In the genomic region with DNA sequence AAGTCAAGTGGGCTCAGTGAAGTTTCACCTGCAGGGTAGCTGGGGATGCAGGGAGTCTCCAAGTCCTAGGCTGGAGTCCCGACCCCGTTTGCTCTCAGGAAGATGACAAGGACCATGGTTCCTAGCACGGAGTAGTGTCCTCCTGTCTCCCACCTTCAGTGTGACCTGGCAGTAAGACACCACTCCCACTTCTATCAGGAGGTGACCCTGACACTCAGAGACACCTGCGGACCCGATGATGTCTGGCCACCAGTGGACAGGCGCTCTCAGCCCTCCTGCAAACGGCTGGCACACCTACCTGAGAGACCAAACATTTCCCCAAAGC, we compare ENCODE assay signal across 8 cellular contexts. TPM values are rescaled to one million over a fixed set of nuclear protein-coding genes. Genes with fewer than 3 reads are reported as not detected.
DNase-seq lines count a peak whose midpoint lies in the region; TF ChIP-seq lines count a peak whose summit lies in the region.

No MANE protein-coding gene starts in this region.

- H3K36me3 ChIP-seq in CD8-positive, alpha-beta memory T cell (ENCODE audit: insufficient read depth, low read length) = peaks cover 8% of the 10 kb centered on the region
- H3K36me3 ChIP-seq in Loucy (ENCODE audit: insufficient read depth, low read length) = no peaks in the 10 kb centered on the region

- POLR2A ChIA-PET in CD8-positive, alpha-beta memory T cell (lab: Charles Lee) = interaction anchor here (0.5 to 5.2 kb wide), 4 partner anchors 36 to 816 kb away, joined by 3 to 60 read pairs (median 19); a partner anchor contains a TSS

- CTCF ChIA-PET in CD8-positive, alpha-beta memory T cell (lab: Charles Lee) = interaction anchor here (0.7 to 3.4 kb wide), 18 partner anchors 10 to 764 kb away, joined by 3 to 25 read pairs (median 4); a partner anchor contains a TSS

- H2AFZ ChIP-seq in Loucy (ENCODE audit: low read length) = no peak overlapping the region

- no peaks in the 10 kb centered on the region for H3K9me3 ChIP-seq in CD8-positive, alpha-beta memory T cell (ENCODE audit: low read length)
- no peaks in the 10 kb centered on the region for H3K9me3 ChIP-seq in Loucy (ENCODE audit: insufficient read depth, low read depth, low read length)

- H3K9ac ChIP-seq in Loucy (ENCODE audit: low read depth, low read length, poor library complexity, severe bottlenecking) = peak overlapping the region; percentile 77

- H4K20me1 ChIP-seq in Loucy (ENCODE audit: insufficient read depth, low read length, poor library complexity, severe bottlenecking) = peaks cover 12% of the 10 kb centered on the region

- H3K4me1 ChIP-seq in CD8-positive, alpha-beta memory T cell (ENCODE audit: insufficient read depth, low read length) = peaks cover 35% of the 10 kb centered on the region
- peaks cover 45% of the 10 kb centered on the region for H3K4me1 ChIP-seq in Loucy (ENCODE audit: insufficient read depth, low read length, poor library complexity, severe bottlenecking)

- DNase-seq in CD8-positive, alpha-beta memory T cell = peak in 1 of 5 donors; percentile 47
- no peak for DNase-seq in nephron progenitor cell
- DNase-seq in KG1 (lab: John Stamatoyannopoulos, UW) = no peak
- DNase-seq in amygdala (lab: John Stamatoyannopoulos, UW) = no peak
- no peak for DNase-seq in NCI-H774 (lab: John Stamatoyannopoulos, UW)
- no peak for DNase-seq in effector CD8-positive, alpha-beta T cell (lab: John Stamatoyannopoulos, UW)

- no peaks in the 10 kb centered on the region for H3K27me3 ChIP-seq in CD8-positive, alpha-beta memory T cell (ENCODE audit: insufficient read depth, low read length, poor library complexity, severe bottlenecking)
- H3K27me3 ChIP-seq in Loucy (ENCODE audit: insufficient read depth, low read length, poor library complexity, severe bottlenecking) = no peaks in the 10 kb centered on the region

- H3K27ac ChIP-seq in CD8-positive, alpha-beta memory T cell (ENCODE audit: low read depth, low read length) = peak overlapping the region; percentile 85

- no peaks in the 10 kb centered on the region for H3K9me2 ChIP-seq in Loucy (replicated peaks; ENCODE audit: low read depth, low read length)

- peak overlapping the region; percentile 94 for H3K4me2 ChIP-seq in Loucy (ENCODE audit: low read depth, low read length, poor library complexity, severe bottlenecking)

- peaks cover 52% of the 10 kb centered on the region for H3K79me2 ChIP-seq in Loucy (ENCODE audit: insufficient read depth, low read length)

- H3K4me3 ChIP-seq in CD8-positive, alpha-beta memory T cell (ENCODE audit: low read length) = peak overlapping the region; percentile 73
- peak overlapping the region; percentile 76 for H3K4me3 ChIP-seq in Loucy (ENCODE audit: low read length, poor library complexity, severe bottlenecking)

- H3K9me3 Mint-ChIP-seq in CD8-positive, alpha-beta memory T cell = no peaks in the 10 kb centered on the region
- H3K9me3 Mint-ChIP-seq in dendritic cell treated with granulocyte-macrophage colony-stimulating factor and Interleukin-4, amounts not matched to agents 40 ng/mL and 50 ng/mL, for 4 days = peaks cover 9% of the 10 kb centered on the region
- no peaks in the 10 kb centered on the region for H3K9me3 Mint-ChIP-seq in nephron progenitor cell

- TF ChIP-seq CTCF in Loucy (conservative IDR thresholded peaks at IDR 0.05; ENCODE audit: low read length) = no peak
- TF ChIP-seq CTCF in nephron progenitor cell (IDR thresholded peaks at IDR 0.05) = no peak

- H3K27me3 Mint-ChIP-seq in CD8-positive, alpha-beta memory T cell = no peaks in the 10 kb centered on the region
- no peaks in the 10 kb centered on the region for H3K27me3 Mint-ChIP-seq in dendritic cell treated with granulocyte-macrophage colony-stimulating factor and Interleukin-4, amounts not matched to agents 40 ng/mL and 50 ng/mL, for 4 days
- H3K27me3 Mint-ChIP-seq in nephron progenitor cell (ENCODE audit: low read depth, poor library complexity) = peaks cover 6% of the 10 kb centered on the region

- H3K4me1 Mint-ChIP-seq in CD8-positive, alpha-beta memory T cell = peaks cover 41 to 56% (median 53%) of the 10 kb centered on the region in 3 donors
- H3K4me1 Mint-ChIP-seq in dendritic cell treated with granulocyte-macrophage colony-stimulating factor and Interleukin-4, amounts not matched to agents 40 ng/mL and 50 ng/mL, for 4 days (ENCODE audit: low read depth) = peaks cover 39% of the 10 kb centered on the region
- peaks cover 33% of the 10 kb centered on the region for H3K4me1 Mint-ChIP-seq in nephron progenitor cell

- H3K4me3 Mint-ChIP-seq in CD8-positive, alpha-beta memory T cell = peak overlapping the region; percentile 82 to 97 (median 94)
- H3K4me3 Mint-ChIP-seq in dendritic cell treated with granulocyte-macrophage colony-stimulating factor and Interleukin-4, amounts not matched to agents 40 ng/mL and 50 ng/mL, for 4 days = peak overlapping the region; percentile 87
- H3K4me3 Mint-ChIP-seq in nephron progenitor cell = peak overlapping the region; percentile 91

- intact Hi-C loops in dendritic cell treated with granulocyte-macrophage colony-stimulating factor and Interleukin-4, amounts not matched to agents 40 ng/mL and 50 ng/mL, for 4 days (cut with micrococcal nuclease) = loop anchor here (1.0 to 5.0 kb wide), 6 partner anchors 50 to 275 kb away; a partner anchor contains a TSS

- H3K27ac Mint-ChIP-seq in CD8-positive, alpha-beta memory T cell = peak overlapping the region; percentile 74 to 95 (median 94)
- H3K27ac Mint-ChIP-seq in dendritic cell treated with granulocyte-macrophage colony-stimulating factor and Interleukin-4, amounts not matched to agents 40 ng/mL and 50 ng/mL, for 4 days = peak overlapping the region; percentile 93
- peak overlapping the region; percentile 96 for H3K27ac Mint-ChIP-seq in nephron progenitor cell

- H3K36me3 Mint-ChIP-seq in CD8-positive, alpha-beta memory T cell = peaks cover 0 to 40% (median 9%) of the 10 kb centered on the region in 3 donors
- H3K36me3 Mint-ChIP-seq in dendritic cell treated with granulocyte-macrophage colony-stimulating factor and Interleukin-4, amounts not matched to agents 40 ng/mL and 50 ng/mL, for 4 days (ENCODE audit: low read depth) = peaks cover 52% of the 10 kb centered on the region
- H3K36me3 Mint-ChIP-seq in nephron progenitor cell (ENCODE audit: low read depth) = peaks cover 29% of the 10 kb centered on the region

- peaks cover 4% of the 10 kb centered on the region; the same call in 1 of the 2 replicates for H3F3A ChIP-seq in Loucy (ENCODE audit: low read depth)

RNA-seq across cellular contexts. Expression of a gene that starts 1.1 kb away (rescaled TPM):
- 10 to 100 TPM; 82.9 to 86.6 TPM for total RNA-seq in CD8-positive, alpha-beta memory T cell
- 85.0 TPM for polyA plus RNA-seq in CD8-positive, alpha-beta memory T cell

RNA-seq across cellular contexts. Expression of a gene that starts 35.4 kb away (rescaled TPM):
- 100 to 1,000 TPM in 1 of 2 experiments, 10 to 100 TPM in 1; 95.1 to 103 TPM for total RNA-seq in CD8-positive, alpha-beta memory T cell
- polyA plus RNA-seq in CD8-positive, alpha-beta memory T cell = 149 TPM
